12 cellular contexts compared by ENCODE assay signal in genomic region chr17:20092292-20092867, GRCh38.
DNase-seq lines count a peak whose midpoint lies in the region; ATAC-seq, FAIRE-seq and TF ChIP-seq lines count a peak whose summit lies in the region.
"Had no signal": no experiment of that assay in that cellular context is flagged by ENCODE, and none has a peak within 500 bp of the region (broad histone marks: within the 10 kb centered on the region; RNA-seq: fewer than 3 reads in every experiment).

No MANE protein-coding gene starts in this region.

- H3K36me3 Mint-ChIP-seq in activated CD4-positive, alpha-beta T cell treated with anti-CD3 and anti-CD28 coated beads, Interleukin-2, amount 10 ng/mL, durations not matched to agents 7 days and 5 days (ENCODE audit: low read depth), result no peaks in the 10 kb centered on the region

- H3K9me1 ChIP-seq in keratinocyte (ENCODE audit: control insufficient read depth, extremely low read depth, insufficient read depth, low read length), result no peaks in the 10 kb centered on the region

- H3K9me2 ChIP-seq in PC-3 (replicated peaks; ENCODE audit: low read length), result no peaks in the 10 kb centered on the region

- dilution Hi-C loops in keratinocyte (cut with MboI; ENCODE audit: extremely low pct_ligation_motif_present, low sequenced_read_pairs), result no loop called here

- no peak for TF ChIP-seq POLR2A in testis (IDR thresholded peaks at IDR 0.05)

- BruUV-seq in PC-3 (replicated peaks; lab: Mats Ljungman, UMichigan), result no TSS peak

- H3K4me3 ChIP-seq in PC-3 (ENCODE audit: low read length), result no peak overlapping the region
- H3K4me3 ChIP-seq in keratinocyte (ENCODE audit: control insufficient read depth in 2 of 3, extremely low read depth in 1 of 3, insufficient read depth in 2 of 3, low read depth in 1 of 3, low read length in 3 of 3), result no peak overlapping the region
- H3K4me3 ChIP-seq in testis, result no peak overlapping the region
- H3K4me3 ChIP-seq: SJSA1 had no signal

- H3K27me3 ChIP-seq in PC-3 (ENCODE audit: low read length) (no peaks in the 10 kb centered on the region), keratinocyte (ENCODE audit: control insufficient read depth, extremely low read depth, insufficient read depth, low read length) (peaks cover 8% of the 10 kb centered on the region), testis (no peaks in the 10 kb centered on the region)
- H3K27me3 ChIP-seq: SJSA1 had no signal

- no peak for ATAC-seq in PC-3

- H3K9me3 ChIP-seq in PC-3 (ENCODE audit: low read length) (no peaks in the 10 kb centered on the region), keratinocyte (ENCODE audit: control insufficient read depth, low read depth, low read length) (no peaks in the 10 kb centered on the region), testis (no peaks in the 10 kb centered on the region)
- H3K9me3 ChIP-seq: SJSA1 had no signal

- H2AFZ ChIP-seq in PC-3 (ENCODE audit: low read length) (no peak overlapping the region), keratinocyte (ENCODE audit: control insufficient read depth, low read length) (no peak overlapping the region)

- 59 to 66% methylated on average over 6 of the region's 6 CpGs for WGBS in testis, 2 donors

- TF ChIP-seq CTCF in PC-3 (conservative IDR thresholded peaks at IDR 0.05; ENCODE audit: low read depth, low read length) (no peak), keratinocyte (optimal IDR thresholded peaks at IDR 0.05 in 1 of 3, IDR thresholded peaks at IDR 0.05 in 1 of 3, conservative IDR thresholded peaks at IDR 0.05 in 1 of 3; ENCODE audit: extremely low read depth in 1 of 3, insufficient read depth in 2 of 3, low read length in 3 of 3) (no peak), testis (IDR thresholded peaks at IDR 0.05) (no peak)

- H3K36me3 ChIP-seq in PC-3 (ENCODE audit: low read depth, low read length), result no peaks in the 10 kb centered on the region
- H3K36me3 ChIP-seq in keratinocyte (ENCODE audit: control insufficient read depth in 2 of 2, extremely low read depth in 1 of 2, insufficient read depth in 2 of 2, low read length in 2 of 2), result no peaks in the 10 kb centered on the region
- H3K36me3 ChIP-seq in testis (ENCODE audit: low read depth, missing control alignments), result no peaks in the 10 kb centered on the region
- H3K36me3 ChIP-seq: SJSA1 had no signal

- CTCF ChIA-PET in PC-3 (lab: Charles Lee), result no interaction called here
- CTCF ChIA-PET in activated CD4-positive, alpha-beta T cell treated with anti-CD3 and anti-CD28 coated beads, Interleukin-2, amount 10 ng/mL, durations not matched to agents 7 days and 5 days (lab: Charles Lee), result no interaction called here

- H3K4me1 ChIP-seq in PC-3 (ENCODE audit: insufficient read depth, low read length) (peaks cover 6% of the 10 kb centered on the region; the same call in 1 of the 2 replicates), keratinocyte (ENCODE audit: control insufficient read depth, extremely low read depth, insufficient read depth, low read length) (no peaks in the 10 kb centered on the region), testis (peaks cover 30% of the 10 kb centered on the region)
- H3K4me1 ChIP-seq: SJSA1 had no signal

- H3K79me2 ChIP-seq in PC-3 (ENCODE audit: low read length) (no peaks in the 10 kb centered on the region), keratinocyte (ENCODE audit: control insufficient read depth, insufficient read depth, low read length) (no peaks in the 10 kb centered on the region)

- H3K27ac Mint-ChIP-seq in activated CD4-positive, alpha-beta T cell treated with anti-CD3 and anti-CD28 coated beads, Interleukin-2, amount 10 ng/mL, durations not matched to agents 7 days and 5 days, result no peak overlapping the region
- H3K27ac Mint-ChIP-seq: activated T-helper 2 cell treated with anti-CD3 and anti-CD28 coated beads, Interferon-gamma antibody, Interleukin-2, Interleukin-4, amounts not matched to agents 10 μg/mL and 5 μg/mL and 100 μg/mL, durations not matched to agents 14 hours and 24 hours and 36 hours had no signal

- H3K27ac ChIP-seq in PC-3 (ENCODE audit: low read length), result no peak overlapping the region
- H3K27ac ChIP-seq in keratinocyte (ENCODE audit: control insufficient read depth, insufficient read depth, low read length), result no peak overlapping the region
- peak overlapping the region; percentile 83 to 87 for H3K27ac ChIP-seq in testis
- H3K27ac ChIP-seq: SJSA1 had no signal

- intact Hi-C loops in PC-3 (cut with micrococcal nuclease) (no loop called here), testis (cut with DNase I; ENCODE audit: low total_unique reads) (no loop called here)

- peak; percentile 31 for DNase-seq in NCI-H1092 (lab: John Stamatoyannopoulos, UW)
- DNase-seq in PC-3, result peak; percentile 18
- no peak for DNase-seq in keratinocyte (ENCODE audit: low read depth, low spot score)
- peak; percentile 13 for DNase-seq in testis
- DNase-seq in activated CD4-positive, alpha-beta T cell treated with anti-CD3 and anti-CD28 coated beads, Interleukin-2, amount 10 ng/mL, durations not matched to agents 7 days and 5 days, result no peak
- DNase-seq in T1000 (lab: John Stamatoyannopoulos, UW), result no peak
- no peak for DNase-seq in EL
- DNase-seq: activated CD4-positive, CD25-positive, alpha-beta regulatory T cell treated with anti-CD3 and anti-CD28 coated beads, Interleukin-2, amount 50 U/mL, for 72 hours had no signal

- FAIRE-seq in keratinocyte (lab: Jason Lieb, UNC), result peak; percentile 9
- FAIRE-seq: GM12892, islet of Langerhans had no signal

- peaks cover 3% of the 10 kb centered on the region for H3K27me3 Mint-ChIP-seq in activated CD4-positive, alpha-beta T cell treated with anti-CD3 and anti-CD28 coated beads, Interleukin-2, amount 10 ng/mL, durations not matched to agents 7 days and 5 days

- H3K9ac ChIP-seq in PC-3 (ENCODE audit: low read length), result no peak overlapping the region
- no peak overlapping the region for H3K9ac ChIP-seq in keratinocyte (ENCODE audit: control insufficient read depth, extremely low read depth, insufficient read depth, low read length)

- H3K4me1 Mint-ChIP-seq in activated CD4-positive, alpha-beta T cell treated with anti-CD3 and anti-CD28 coated beads, Interleukin-2, amount 10 ng/mL, durations not matched to agents 7 days and 5 days, result peaks cover 12% of the 10 kb centered on the region

- no peaks in the 10 kb centered on the region for H4K20me1 ChIP-seq in PC-3 (ENCODE audit: low read length)
- no peaks in the 10 kb centered on the region for H4K20me1 ChIP-seq in keratinocyte (ENCODE audit: control insufficient read depth, extremely low read depth, insufficient read depth, low read length)

- POLR2A ChIA-PET in PC-3 (lab: Charles Lee; ENCODE audit: unreplicated experiment), result interaction anchor here (0.8 kb wide), 1 partner anchor 26 kb away, joined by 4 read pairs; no protein-coding TSS in a partner anchor
- POLR2A ChIA-PET in activated CD4-positive, alpha-beta T cell treated with anti-CD3 and anti-CD28 coated beads, Interleukin-2, amount 10 ng/mL, durations not matched to agents 7 days and 5 days (lab: Charles Lee), result no interaction called here

- no peak overlapping the region for H3K4me3 Mint-ChIP-seq in activated CD4-positive, alpha-beta T cell treated with anti-CD3 and anti-CD28 coated beads, Interleukin-2, amount 10 ng/mL, durations not matched to agents 7 days and 5 days

- H3K9me3 Mint-ChIP-seq in activated CD4-positive, alpha-beta T cell treated with anti-CD3 and anti-CD28 coated beads, Interleukin-2, amount 10 ng/mL, durations not matched to agents 7 days and 5 days, result no peaks in the 10 kb centered on the region
- H3K9me3 Mint-ChIP-seq: activated T-helper 2 cell treated with anti-CD3 and anti-CD28 coated beads, Interferon-gamma antibody, Interleukin-2, Interleukin-4, amounts not matched to agents 10 μg/mL and 5 μg/mL and 100 μg/mL, durations not matched to agents 14 hours and 24 hours and 36 hours had no signal

- H3K4me2 ChIP-seq in PC-3 (ENCODE audit: low read length), result no peak overlapping the region
- no peak overlapping the region for H3K4me2 ChIP-seq in keratinocyte (ENCODE audit: control insufficient read depth, extremely low read depth, insufficient read depth, low read depth, low read length)

- no peaks in the 10 kb centered on the region for H3F3A ChIP-seq in PC-3 (ENCODE audit: low read length, unreplicated experiment)

Comparison
In these comparisons a context has a peak if more than half of its experiments do, and no peak if none do; other contexts are left out.
1. DNase-seq: peak in NCI-H1092 (single experiment), PC-3 (single experiment) and testis (single experiment); none in keratinocyte (single experiment), activated CD4-positive, alpha-beta T cell treated with anti-CD3 and anti-CD28 coated beads, Interleukin-2, amount 10 ng/mL, durations not matched to agents 7 days and 5 days (single experiment), T1000 (single experiment) and EL (single experiment).
2. H3K27ac ChIP-seq: peak in testis (2 of 2); none in PC-3 (single experiment) and keratinocyte (single experiment).